18 cellular contexts compared by ENCODE assay signal in the genomic region with DNA sequence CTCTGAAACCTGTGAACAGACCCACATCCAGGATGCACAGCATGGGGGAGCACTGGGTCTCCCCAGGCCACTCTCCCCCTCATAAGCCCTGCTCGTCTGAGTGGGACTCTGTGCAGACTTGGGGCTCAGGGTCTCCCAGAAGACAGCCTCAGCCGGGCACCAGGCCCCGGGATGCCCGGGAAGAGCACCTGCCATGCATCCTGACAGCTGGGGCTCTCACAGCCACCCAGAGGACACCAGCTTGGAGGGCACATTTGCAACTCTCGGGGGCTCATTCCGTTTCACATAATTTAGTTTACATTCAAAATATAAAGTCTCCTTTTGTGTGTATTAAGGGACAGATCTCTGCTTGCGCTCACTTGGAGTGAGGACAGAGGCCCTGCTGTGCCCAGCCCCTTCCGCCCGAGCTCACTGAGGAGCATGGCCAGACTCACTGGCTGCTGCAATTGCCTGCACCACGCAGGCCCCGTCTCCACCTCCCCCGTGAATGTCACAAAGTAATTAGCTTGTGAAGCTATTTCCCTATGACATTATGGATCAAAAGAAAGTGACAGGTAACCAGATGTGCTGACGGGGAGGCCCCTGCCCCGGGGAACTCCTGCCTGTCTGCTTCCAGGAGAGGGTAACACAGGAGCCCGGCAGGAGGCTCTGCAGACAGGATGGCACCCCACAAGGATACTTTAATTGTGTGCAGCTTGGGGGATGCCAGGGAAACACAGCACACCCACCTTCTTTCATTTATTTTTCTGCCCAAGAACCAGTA.
DNase-seq lines count a peak whose midpoint lies in the region; ATAC-seq and TF ChIP-seq lines count a peak whose summit lies in the region.
"Had no signal": no experiment of that assay in that cellular context is flagged by ENCODE, and none has a peak within 500 bp of the region (broad histone marks: within the 10 kb centered on the region; RNA-seq: fewer than 3 reads in every experiment).

No MANE protein-coding gene starts in this region.

- TF ChIP-seq CTCF in right atrium auricular region (IDR thresholded peaks at IDR 0.05) (no peak), HEK293 (tag by site-specific recombination; IDR thresholded peaks at IDR 0.05) (no peak), suprapubic skin (IDR thresholded peaks at IDR 0.05) (no peak), RWPE1 (conservative IDR thresholded peaks at IDR 0.05; ENCODE audit: low read depth) (no peak)

- no peaks in the 10 kb centered on the region for H3K4me1 ChIP-seq in right atrium auricular region
- H3K4me1 ChIP-seq in HEK293 (ENCODE audit: control insufficient read depth, insufficient read depth, low read length), result no peaks in the 10 kb centered on the region
- H3K4me1 ChIP-seq in suprapubic skin, result no peaks in the 10 kb centered on the region
- H3K4me1 ChIP-seq: A549, BLaER1 had no signal

- H3K9me3 ChIP-seq in right atrium auricular region, result peaks cover 0 to 7% of the 10 kb centered on the region in 2 donors
- H3K9me3 ChIP-seq in HEK293 (ENCODE audit: control insufficient read depth, insufficient read depth, low read depth, low read length), result no peaks in the 10 kb centered on the region
- H3K9me3 ChIP-seq in suprapubic skin, result peaks cover 6% of the 10 kb centered on the region
- H3K9me3 ChIP-seq: A549 had no signal

- 42% methylated on average over 2 of the region's 15 CpGs for WGBS in suprapubic skin

- POLR2A ChIA-PET in HEK293 (lab: Yijun Ruan, JAX) (no interaction called here), RWPE1 (lab: Yijun Ruan, JAX; ENCODE audit: low non-redundant PET) (no interaction called here)

- no peak for ATAC-seq in Right ventricle myocardium superior (ENCODE audit: poor library complexity)
- ATAC-seq: A549; CD8-positive, alpha-beta T cell had no signal

- no peak overlapping the region for H3K27ac ChIP-seq in right atrium auricular region
- H3K27ac ChIP-seq in HEK293 (ENCODE audit: extremely low read depth, low read depth, low read length), result no peak overlapping the region
- no peak overlapping the region for H3K27ac ChIP-seq in suprapubic skin
- H3K27ac ChIP-seq in RWPE1, result no peak overlapping the region
- H3K27ac ChIP-seq: A549, BLaER1 had no signal

- no peak for TF ChIP-seq EP300 in suprapubic skin (IDR thresholded peaks at IDR 0.05)

- CTCF ChIA-PET in HEK293 (lab: Yijun Ruan, JAX), result no interaction called here
- CTCF ChIA-PET in RWPE1 (lab: Yijun Ruan, JAX), result no interaction called here

- no peak overlapping the region for H3K4me3 ChIP-seq in right atrium auricular region
- H3K4me3 ChIP-seq in HEK293 (ENCODE audit: low read depth, low read length), result no peak overlapping the region
- H3K4me3 ChIP-seq in suprapubic skin, result no peak overlapping the region
- H3K4me3 ChIP-seq: A549, BLaER1 had no signal

- intact Hi-C loops in Right ventricle myocardium superior (cut with DNase I), result no loop called here

- TF ChIP-seq POLR2A in suprapubic skin (IDR thresholded peaks at IDR 0.05), result no peak

- H3K36me3 ChIP-seq in right atrium auricular region, result no peaks in the 10 kb centered on the region
- H3K36me3 ChIP-seq in HEK293 (ENCODE audit: control insufficient read depth in 2 of 2, insufficient read depth in 1 of 2, low read length in 2 of 2), result no peaks in the 10 kb centered on the region
- no peaks in the 10 kb centered on the region for H3K36me3 ChIP-seq in suprapubic skin
- H3K36me3 ChIP-seq: BLaER1 had no signal

- H3K27me3 ChIP-seq in right atrium auricular region (no peaks in the 10 kb centered on the region), suprapubic skin (peaks cover 70% of the 10 kb centered on the region)
- H3K27me3 ChIP-seq: BLaER1 had no signal

- DNase-seq in Right ventricle myocardium superior (peak; percentile 25), right atrium auricular region (ENCODE audit: low spot score) (no peak), mesenteric fat pad (ENCODE audit: low spot score) (peak; percentile 55), suprapubic skin (ENCODE audit: low spot score in 2 of 2) (peak; percentile 8 to 49), RWPE1 (ENCODE audit: low spot score) (no peak)
- DNase-seq in activated CD8-positive, alpha-beta memory T cell treated with anti-CD3 and anti-CD28 coated beads for 24 hours, result no peak
- DNase-seq: CD8-positive, alpha-beta T cell; DMS79; HFFc6; KG1; NCI-H1105 treated with DMSO at 0.1 percent for 48 hours; NCI-H1694; NCI-H510A; NCI-H774; RPMI8226 had no signal

TF ChIP-seq in HEK293, 187 proteins besides CTCF, POLR2A, EP300 and RAD21:
- TF ChIP-seq ZIC2 (tag by site-specific recombination; IDR thresholded peaks at IDR 0.05), result peak; percentile 41
- TF ChIP-seq ZFP37 (tag by site-specific recombination; IDR thresholded peaks at IDR 0.05), result no peak

Comparison
In these comparisons a context has a peak if more than half of its experiments do, and no peak if none do; other contexts are left out.
1. DNase-seq: peak in Right ventricle myocardium superior (single experiment), mesenteric fat pad (single experiment) and suprapubic skin (2 of 2); none in right atrium auricular region (single experiment), RWPE1 (single experiment) and activated CD8-positive, alpha-beta memory T cell treated with anti-CD3 and anti-CD28 coated beads for 24 hours (single experiment).